Comparison of ENCODE assay signal across 9 cellular contexts in the genomic region with DNA sequence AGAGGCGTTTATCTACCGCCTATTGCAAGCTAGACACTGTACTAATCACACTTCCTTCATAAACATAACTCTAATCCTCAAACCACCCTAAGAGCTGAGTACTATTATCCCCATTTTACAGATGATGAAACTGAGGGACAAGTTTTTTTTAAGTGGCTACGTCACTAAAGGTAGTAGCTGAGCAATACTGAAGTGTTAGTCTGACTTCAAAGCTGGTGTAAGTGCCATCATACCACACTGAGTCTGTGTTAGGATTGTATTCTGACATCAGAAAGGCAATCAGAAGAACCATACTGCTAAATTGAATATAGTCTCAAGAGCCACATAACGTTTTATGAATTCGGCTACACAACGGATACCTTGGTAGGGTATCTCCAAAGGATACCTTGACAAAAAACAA. TPM values are rescaled to one million over a fixed set of nuclear protein-coding genes. Genes with fewer than 3 reads are reported as not detected.
DNase-seq lines count a peak whose midpoint lies in the region; ATAC-seq and TF ChIP-seq lines count a peak whose summit lies in the region.
"Had no signal": no experiment of that assay in that cellular context is flagged by ENCODE, and none has a peak within 500 bp of the region (broad histone marks: within the 10 kb centered on the region; RNA-seq: fewer than 3 reads in every experiment).

No MANE protein-coding gene starts in this region.

- DNase-seq in CD8-positive, alpha-beta memory T cell, result peak in 1 of 5 donors; percentile 26
- DNase-seq in NCI-H69 (lab: John Stamatoyannopoulos, UW), result peak; percentile 25
- DNase-seq in choroid plexus epithelial cell (ENCODE audit: low read depth), result no peak
- DNase-seq in NCI-H2227 treated with DMSO at 0.1 percent for 48 hours (lab: John Stamatoyannopoulos, UW), result no peak
- no peak for DNase-seq in nucleus accumbens (lab: John Stamatoyannopoulos, UW)
- DNase-seq: Kasumi-1 had no signal

- H3K4me2 ChIP-seq in neural cell (ENCODE audit: low read length), result peak overlapping the region; percentile 88

- CTCF ChIA-PET in CD8-positive, alpha-beta memory T cell (lab: Charles Lee), result interaction anchor here (1.2 to 2.3 kb wide), 2 partner anchors 8 to 23 kb away, joined by 3 to 5 read pairs; no protein-coding TSS in a partner anchor

- peaks cover 41 to 61% (median 55%) of the 10 kb centered on the region in 3 donors for H3K4me1 Mint-ChIP-seq in CD8-positive, alpha-beta memory T cell

- no peaks in the 10 kb centered on the region for H3K9me2 ChIP-seq in neural cell (ENCODE audit: insufficient read depth, low read length)

- peaks cover 12% of the 10 kb centered on the region for H3F3A ChIP-seq in neural cell (ENCODE audit: insufficient read depth, low read length, poor library complexity, severe bottlenecking)

- peak overlapping the region; percentile 33 to 99 (median 98) for H3K27ac Mint-ChIP-seq in CD8-positive, alpha-beta memory T cell

- peaks cover 46% of the 10 kb centered on the region for H3K4me1 ChIP-seq in CD8-positive, alpha-beta memory T cell (ENCODE audit: insufficient read depth, low read length)

- H3K79me2 ChIP-seq in neural cell (replicated peaks; ENCODE audit: insufficient read depth, low read length), result peaks cover 52% of the 10 kb centered on the region

- no peaks in the 10 kb centered on the region for H4K20me1 ChIP-seq in neural cell (ENCODE audit: insufficient read depth)

- no peaks in the 10 kb centered on the region for H3K9me3 Mint-ChIP-seq in CD8-positive, alpha-beta memory T cell

- POLR2A ChIA-PET in CD8-positive, alpha-beta memory T cell (lab: Charles Lee), result no interaction called here

- peak overlapping the region; percentile 68 for H3K9ac ChIP-seq in neural cell (ENCODE audit: low read length)

- TF ChIP-seq EP300 in neural cell (conservative IDR thresholded peaks at IDR 0.05; ENCODE audit: poor library complexity, severe bottlenecking), result no peak

- peaks cover 0 to 9% (median 0%) of the 10 kb centered on the region in 3 donors for H3K36me3 Mint-ChIP-seq in CD8-positive, alpha-beta memory T cell

- no peak overlapping the region for H3K27ac ChIP-seq in CD8-positive, alpha-beta memory T cell (ENCODE audit: low read depth, low read length)
- H3K27ac ChIP-seq in neural cell (ENCODE audit: low read length), result no peak overlapping the region

- TF ChIP-seq CTCF in choroid plexus epithelial cell (conservative IDR thresholded peaks at IDR 0.05; ENCODE audit: low read depth, low read length) (no peak), neural cell (IDR thresholded peaks at IDR 0.05; ENCODE audit: poor library complexity, severe bottlenecking) (no peak)

- H3K4me3 ChIP-seq in CD8-positive, alpha-beta memory T cell (ENCODE audit: low read length), result peak overlapping the region; percentile 85
- peak overlapping the region; percentile 83 for H3K4me3 ChIP-seq in choroid plexus epithelial cell (ENCODE audit: low read depth, low read length)
- peak overlapping the region; percentile 92 for H3K4me3 ChIP-seq in neural cell (ENCODE audit: low read length)

- H3K27me3 ChIP-seq in CD8-positive, alpha-beta memory T cell (ENCODE audit: insufficient read depth, low read length, poor library complexity, severe bottlenecking), result no peaks in the 10 kb centered on the region
- H3K27me3 ChIP-seq in neural cell (ENCODE audit: insufficient read depth, low read depth, low read length), result no peaks in the 10 kb centered on the region

- peak overlapping the region; percentile 93 to 98 (median 94) for H3K4me3 Mint-ChIP-seq in CD8-positive, alpha-beta memory T cell

- H3K9me3 ChIP-seq in CD8-positive, alpha-beta memory T cell (ENCODE audit: low read length), result no peaks in the 10 kb centered on the region
- H3K9me3 ChIP-seq in neural cell (ENCODE audit: low read length), result no peaks in the 10 kb centered on the region

- no peaks in the 10 kb centered on the region for H3K36me3 ChIP-seq in CD8-positive, alpha-beta memory T cell (ENCODE audit: insufficient read depth, low read length)
- no peaks in the 10 kb centered on the region for H3K36me3 ChIP-seq in neural cell (ENCODE audit: insufficient read depth, low read length)

- ATAC-seq in GM21390 (IDR thresholded peaks at IDR 0.05; ENCODE audit: unreplicated experiment) (no peak), HG03565 (IDR thresholded peaks at IDR 0.05; ENCODE audit: unreplicated experiment) (no peak)

- no peak overlapping the region for H2AFZ ChIP-seq in neural cell (ENCODE audit: low read depth, low read length)

- H3K27me3 Mint-ChIP-seq in CD8-positive, alpha-beta memory T cell, result no peaks in the 10 kb centered on the region

- TF ChIP-seq RAD21 in neural cell (conservative IDR thresholded peaks at IDR 0.05), result no peak

TF ChIP-seq in neural cell, 6 proteins besides CTCF, POLR2A, EP300 and RAD21:
- TF ChIP-seq SMC3 (conservative IDR thresholded peaks at IDR 0.05; ENCODE audit: poor library complexity), result no peak
- no peak for TF ChIP-seq POLR2AphosphoS5 (IDR thresholded peaks at IDR 0.05)
- no peak for TF ChIP-seq MXI1 (conservative IDR thresholded peaks at IDR 0.05; ENCODE audit: poor library complexity, severe bottlenecking)
- TF ChIP-seq EZH2 (IDR thresholded peaks at IDR 0.05; ENCODE audit: borderline replicate concordance, insufficient read depth, low read length, poor library complexity, severe bottlenecking), result no peak
- no peak for TF ChIP-seq TAF1 (IDR thresholded peaks at IDR 0.05; ENCODE audit: low read depth)
- TF ChIP-seq REST (IDR thresholded peaks at IDR 0.05; ENCODE audit: borderline replicate concordance), result no peak

RNA-seq across cellular contexts. Expression of gene TP53BP2, which starts 1.8 kb away (rescaled TPM):
- total RNA-seq in CD8-positive, alpha-beta memory T cell, result 10 to 100 TPM; 59.5 to 59.6 TPM
- polyA plus RNA-seq in CD8-positive, alpha-beta memory T cell, result 16.5 TPM
- 25.2 and 41.4 TPM in 2 replicates for polyA plus RNA-seq in neural cell
- 48.0 and 66.4 TPM in 2 replicates for polyA minus RNA-seq in neural cell
